Comparison of ENCODE assay signal across 12 cellular contexts in genomic region chr10:30368065-30368718, GRCh38. TPM values are rescaled to one million over a fixed set of nuclear protein-coding genes. Genes with fewer than 3 reads are reported as not detected.
A peak's percentile ranks its signal among the peaks of the same experiment; 100 is the strongest.
DNase-seq lines count a peak whose midpoint lies in the region; ATAC-seq, FAIRE-seq and TF ChIP-seq lines count a peak whose summit lies in the region.
"Had no signal": no experiment of that assay in that cellular context is flagged by ENCODE, and none has a peak within 500 bp of the region (broad histone marks: within the 10 kb centered on the region; RNA-seq: fewer than 3 reads in every experiment).

No MANE protein-coding gene starts in this region.

- H3K4me1 Mint-ChIP-seq in nephron: peaks cover 32% of the 10 kb centered on the region

- CTCF ChIA-PET in A549 (lab: Yijun Ruan, JAX) (interaction anchor here (0.6 to 3.6 kb wide), 5 partner anchors 9 to 223 kb away, joined by 3 to 29 read pairs (median 4); no protein-coding TSS in a partner anchor), Panc1 (lab: Charles Lee) (no interaction called here)

- intact Hi-C loops in Panc1 (cut with micrococcal nuclease; ENCODE audit: unreplicated experiment): no loop called here

- TF ChIP-seq POLR2A in A549 (IDR thresholded peaks at IDR 0.05; ENCODE audit: low read length): no peak
- no peak for TF ChIP-seq POLR2A in gastroesophageal sphincter (IDR thresholded peaks at IDR 0.05)

- no peaks in the 10 kb centered on the region for H3K36me3 ChIP-seq in Panc1 (ENCODE audit: control insufficient read depth, insufficient read depth, low read length)
- H3K36me3 ChIP-seq in gastroesophageal sphincter: no peaks in the 10 kb centered on the region

- peaks cover 12% of the 10 kb centered on the region for H3K4me1 ChIP-seq in A549
- H3K4me1 ChIP-seq in Panc1 (ENCODE audit: control insufficient read depth, insufficient read depth, low read length): no peaks in the 10 kb centered on the region
- H3K4me1 ChIP-seq in gastroesophageal sphincter: no peaks in the 10 kb centered on the region

- H3K4me3 Mint-ChIP-seq in nephron: peak overlapping the region; percentile 7 to 34 (median 26)
- H3K4me3 Mint-ChIP-seq: activated naive CD4-positive, alpha-beta T cell treated with anti-CD3 and anti-CD28 coated beads, Interleukin-2, amount 50 U/mL, for 24 hours; nephron progenitor cell had no signal

- no peak for TF ChIP-seq RAD21 in A549 (conservative IDR thresholded peaks at IDR 0.05 in 1 of 2, IDR thresholded peaks at IDR 0.05 in 1 of 2)

- H3K27ac Mint-ChIP-seq in nephron: peak overlapping the region; percentile 24 to 88 (median 80)
- H3K27ac Mint-ChIP-seq: activated naive CD4-positive, alpha-beta T cell treated with anti-CD3 and anti-CD28 coated beads, Interleukin-2, amount 50 U/mL, for 24 hours had no signal

- POLR2A ChIA-PET in A549 (lab: Yijun Ruan, JAX): no interaction called here
- POLR2A ChIA-PET in Panc1 (lab: Charles Lee): no interaction called here

- WGBS in A549 (ENCODE audit: missing lambda C conversion rate): 76% methylated on average over 22 of the region's 22 CpGs
- WGBS in gastroesophageal sphincter (ENCODE audit: low coverage in 1 of 2), 2 donors: 61 to 76% methylated on average over 8 to 13 of the region's 22 CpGs

- no TSS peak for BruUV-seq in Panc1 (replicated peaks; lab: Mats Ljungman, UMichigan)

- no peak overlapping the region for H3K27ac ChIP-seq in A549
- H3K27ac ChIP-seq in Panc1 (ENCODE audit: low read length): no peak overlapping the region
- H3K27ac ChIP-seq in gastroesophageal sphincter: no peak overlapping the region

- H3K9me3 ChIP-seq in A549 (no peaks in the 10 kb centered on the region), Panc1 (ENCODE audit: control insufficient read depth, insufficient read depth, low read depth, low read length) (no peaks in the 10 kb centered on the region), gastroesophageal sphincter (no peaks in the 10 kb centered on the region)
- H3K9me3 ChIP-seq: SK-N-SH had no signal

- no peaks in the 10 kb centered on the region for H3K9me3 Mint-ChIP-seq in nephron
- H3K9me3 Mint-ChIP-seq: activated naive CD4-positive, alpha-beta T cell treated with anti-CD3 and anti-CD28 coated beads, Interleukin-2, amount 50 U/mL, for 24 hours; nephron progenitor cell had no signal

- no peak for DNase-seq in A549 (ENCODE audit: low read depth in 1 of 2, low spot score in 1 of 2)
- DNase-seq in Panc1 (ENCODE audit: low read depth, low spot score): no peak
- no peak for DNase-seq in NCI-H2171 (lab: John Stamatoyannopoulos, UW)
- no peak for DNase-seq in NCI-H526 treated with DMSO at 0.1 percent for 48 hours (lab: John Stamatoyannopoulos, UW)
- DNase-seq in NCI-H1092 treated with DMSO at 0.1 percent for 48 hours (lab: John Stamatoyannopoulos, UW): no peak
- no peak for DNase-seq in SKM-1 (lab: John Stamatoyannopoulos, UW; ENCODE audit: unreplicated experiment)
- DNase-seq: NCI-H2081, nephron progenitor cell, SK-N-SH had no signal

- no peak overlapping the region for H3K4me3 ChIP-seq in A549
- no peak overlapping the region for H3K4me3 ChIP-seq in Panc1 (ENCODE audit: low read depth in 2 of 2, low read length in 2 of 2)
- H3K4me3 ChIP-seq in gastroesophageal sphincter: no peak overlapping the region

- FAIRE-seq in A549 (lab: Jason Lieb, UNC): no peak

- peaks cover 12% of the 10 kb centered on the region for H3K27me3 Mint-ChIP-seq in nephron (ENCODE audit: low read depth)
- H3K27me3 Mint-ChIP-seq: activated naive CD4-positive, alpha-beta T cell treated with anti-CD3 and anti-CD28 coated beads, Interleukin-2, amount 50 U/mL, for 24 hours had no signal

- no peaks in the 10 kb centered on the region for H3K36me3 Mint-ChIP-seq in nephron (ENCODE audit: low read depth)
- H3K36me3 Mint-ChIP-seq: activated naive CD4-positive, alpha-beta T cell treated with anti-CD3 and anti-CD28 coated beads, Interleukin-2, amount 50 U/mL, for 24 hours had no signal

- no peak for TF ChIP-seq EP300 in A549 (IDR thresholded peaks at IDR 0.05)
- TF ChIP-seq EP300 in gastroesophageal sphincter (IDR thresholded peaks at IDR 0.05): no peak

- no peak overlapping the region for H3K4me2 ChIP-seq in A549
- H3K4me2 ChIP-seq: SK-N-SH had no signal

- in situ Hi-C loops in Panc1 (cut with HindIII; ENCODE audit: low pct_unique_long_range_greater_than_20kb, low sequenced_read_pairs): no loop called here

- no peaks in the 10 kb centered on the region for H3K27me3 ChIP-seq in Panc1 (ENCODE audit: control insufficient read depth, insufficient read depth, low read length)
- H3K27me3 ChIP-seq in gastroesophageal sphincter: no peaks in the 10 kb centered on the region

- ATAC-seq in A549 (peak; percentile 10 to 27; a peak in 1 of 6 replicates), Panc1 (peak; percentile 21; the same call in 1 of the 2 replicates), gastroesophageal sphincter (peak; percentile 57)

- TF ChIP-seq CTCF in A549 (IDR thresholded peaks at IDR 0.05): no peak
- TF ChIP-seq CTCF in Panc1 (IDR thresholded peaks at IDR 0.05): no peak
- no peak for TF ChIP-seq CTCF in gastroesophageal sphincter (IDR thresholded peaks at IDR 0.05)
- no peak for TF ChIP-seq CTCF in nephron (IDR thresholded peaks at IDR 0.05; ENCODE audit: unreplicated experiment in 3 of 3)

TF ChIP-seq in A549, 52 proteins besides CTCF, POLR2A, EP300 and RAD21:
- TF ChIP-seq TP53 (CRISPR knock-in tag; IDR thresholded peaks at IDR 0.05): no peak
- no peak for TF ChIP-seq KDM1A (IDR thresholded peaks at IDR 0.05; ENCODE audit: low read depth)
- no peak for TF ChIP-seq SMC3 (IDR thresholded peaks at IDR 0.05)
- TF ChIP-seq, protein P1, sequence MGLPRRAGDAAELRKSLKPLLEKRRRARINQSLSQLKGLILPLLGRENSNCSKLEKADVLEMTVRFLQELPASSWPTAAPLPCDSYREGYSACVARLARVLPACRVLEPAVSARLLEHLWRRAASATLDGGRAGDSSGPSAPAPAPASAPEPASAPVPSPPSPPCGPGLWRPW (IDR thresholded peaks at IDR 0.05): no peak
- no peak for TF ChIP-seq HOXB5 (CRISPR knock-in tag; IDR thresholded peaks at IDR 0.05)
- TF ChIP-seq KDM5A (IDR thresholded peaks at IDR 0.05): no peak
- no peak for TF ChIP-seq RCOR1 (IDR thresholded peaks at IDR 0.05; ENCODE audit: low read depth, low read length)
- no peak for TF ChIP-seq ZFP36 (IDR thresholded peaks at IDR 0.05; ENCODE audit: borderline replicate concordance, partially characterized antibody)
- TF ChIP-seq RNF2 (IDR thresholded peaks at IDR 0.05; ENCODE audit: borderline replicate concordance, low read depth): no peak
- TF ChIP-seq ESRRA (IDR thresholded peaks at IDR 0.05; ENCODE audit: borderline replicate concordance, low read length): no peak
- TF ChIP-seq MYC (IDR thresholded peaks at IDR 0.05; ENCODE audit: borderline replicate concordance, low read length): no peak
- TF ChIP-seq NPAS2 (CRISPR knock-in tag; IDR thresholded peaks at IDR 0.05; ENCODE audit: borderline replicate concordance): no peak
- TF ChIP-seq CEBPB (IDR thresholded peaks at IDR 0.05): no peak
- TF ChIP-seq HOXB13 (CRISPR knock-in tag; IDR thresholded peaks at IDR 0.05; ENCODE audit: low read depth): no peak
- no peak for TF ChIP-seq FOXS1 (CRISPR knock-in tag; IDR thresholded peaks at IDR 0.05)
- TF ChIP-seq, protein P2, sequence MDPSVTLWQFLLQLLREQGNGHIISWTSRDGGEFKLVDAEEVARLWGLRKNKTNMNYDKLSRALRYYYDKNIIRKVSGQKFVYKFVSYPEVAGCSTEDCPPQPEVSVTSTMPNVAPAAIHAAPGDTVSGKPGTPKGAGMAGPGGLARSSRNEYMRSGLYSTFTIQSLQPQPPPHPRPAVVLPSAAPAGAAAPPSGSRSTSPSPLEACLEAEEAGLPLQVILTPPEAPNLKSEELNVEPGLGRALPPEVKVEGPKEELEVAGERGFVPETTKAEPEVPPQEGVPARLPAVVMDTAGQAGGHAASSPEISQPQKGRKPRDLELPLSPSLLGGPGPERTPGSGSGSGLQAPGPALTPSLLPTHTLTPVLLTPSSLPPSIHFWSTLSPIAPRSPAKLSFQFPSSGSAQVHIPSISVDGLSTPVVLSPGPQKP (IDR thresholded peaks at IDR 0.05; ENCODE audit: low read depth, low read length): no peak
- no peak for TF ChIP-seq CBX2 (IDR thresholded peaks at IDR 0.05; ENCODE audit: borderline replicate concordance, low read depth)
- TF ChIP-seq NFE2L2 (conservative IDR thresholded peaks at IDR 0.05; ENCODE audit: low read length): no peak
- TF ChIP-seq, protein P3, sequence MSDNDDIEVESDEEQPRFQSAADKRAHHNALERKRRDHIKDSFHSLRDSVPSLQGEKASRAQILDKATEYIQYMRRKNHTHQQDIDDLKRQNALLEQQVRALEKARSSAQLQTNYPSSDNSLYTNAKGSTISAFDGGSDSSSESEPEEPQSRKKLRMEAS (IDR thresholded peaks at IDR 0.05): no peak
- no peak for TF ChIP-seq RFX5 (IDR thresholded peaks at IDR 0.05)
TF ChIP-seq in A549: peak in this region for 0.

RNA-seq across cellular contexts. Expression of gene MTPAP, which starts 19.1 kb away (rescaled TPM):
- polyA plus RNA-seq in A549 (2011; rRNA removed): 22.4 and 30.8 TPM in 2 replicates
- 8.2 and 8.7 TPM in 2 replicates for polyA plus RNA-seq in A549 (2012; cell fraction: cytosol; rRNA removed)
- 3.6 and 5.8 TPM in 2 replicates for polyA plus RNA-seq in A549 (2012; cell fraction: nucleus; rRNA removed)
- 12.7 to 13.5 TPM (median 13.4 TPM) in 3 replicates for polyA plus RNA-seq in A549 (2017; fragmentation: RNase III; extraction: RNeasy Plus Mini Kit Qiagen cat#74134 plus additional on column Dnase treatment)
- polyA minus RNA-seq in A549 (2011; rRNA and poly(A)+ RNA removed): 7.2 and 10.9 TPM in 2 replicates
- 18.0 TPM for total RNA-seq in Panc1 (2021; ENCODE audit: unreplicated experiment)
- polyA plus RNA-seq in Panc1 (2012; ENCODE audit: insufficient read length): 7.2 TPM
- 10 to 100 TPM; 13.6 to 19.9 (median 15.4) TPM for total RNA-seq in gastroesophageal sphincter
